27 cellular contexts compared by ENCODE assay signal in the genomic region with DNA sequence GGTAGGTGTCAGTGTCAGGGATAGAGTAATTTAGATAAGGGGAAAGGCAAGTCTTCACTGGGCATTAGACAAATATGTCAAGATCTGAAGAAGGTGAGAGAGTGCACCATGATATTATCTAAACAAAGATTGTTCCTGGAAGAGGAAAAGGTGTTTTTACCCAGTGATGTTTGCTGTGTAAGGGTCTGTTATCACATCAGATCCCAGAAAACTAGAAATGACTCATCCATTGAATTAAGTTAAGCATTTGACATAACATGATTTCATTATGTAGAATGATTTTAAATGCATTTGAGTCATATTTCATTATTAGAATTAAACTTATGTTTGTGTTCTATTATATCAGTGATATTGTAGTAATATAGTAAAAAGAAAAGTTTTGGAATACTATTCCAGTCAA.
"Had no signal": no experiment of that assay in that cellular context is flagged by ENCODE, and none has a peak within 500 bp of the region (broad histone marks: within the 10 kb centered on the region; RNA-seq: fewer than 3 reads in every experiment).

No MANE protein-coding gene starts in this region.

- H3K27me3 ChIP-seq: breast epithelium, MG63, Peyer's patch, SJSA1 had no signal

- H3K4me1 ChIP-seq: breast epithelium, Peyer's patch, SJSA1 had no signal

- H3K9ac ChIP-seq: KMS-11 had no signal

- H3K36me3 ChIP-seq: breast epithelium, MG63, Peyer's patch, SJSA1 had no signal

- H3K4me2 ChIP-seq: KMS-11 had no signal

- H3K9me3 ChIP-seq: breast epithelium, MG63, Peyer's patch, SJSA1 had no signal

- DNase-seq: activated B cell treated with CpG ODN at 0.5 μM for 24 hours; activated CD4-positive, alpha-beta T cell treated with anti-CD3 and anti-CD28 coated beads for 1 hour; activated CD4-positive, alpha-beta T cell treated with anti-CD3 and anti-CD28 coated beads, Interleukin-2, amount 10 ng/mL, durations not matched to agents 24 days and 14 days; activated CD4-positive, alpha-beta T cell treated with anti-CD3 and anti-CD28 coated beads, Interleukin-2, amount 50 U/mL, for 48 hours; activated CD8-positive, alpha-beta memory T cell treated with anti-CD3 and anti-CD28 coated beads, Interleukin-2, amount 10 ng/mL, durations not matched to agents 7 days and 5 days; activated effector memory CD4-positive, alpha-beta T cell treated with Interleukin-2 at 50 U/mL for 16 hours; activated naive CD4-positive, alpha-beta T cell; activated T-cell treated with anti-CD3 and anti-CD28 coated beads, Interleukin-2, amount 50 U/mL, for 24 hours; aorta; central memory CD4-positive, alpha-beta T cell; MG63; MV-4-11; NCI-H1092 treated with DMSO at 0.1 percent for 48 hours; NCI-H1417 treated with DMSO at 0.1 percent for 48 hours; NCI-H1694; NCI-H2029 treated with DMSO at 0.1 percent for 48 hours; NCI-H69; NK-92 treated with Interleukin-12 subunit alpha and Interleukin-12 subunit beta, amount 100 ng/mL, for 24 hours; OCI-M1; Peyer's patch; SHP77; T-cell; T-helper 2 cell; T1000 had no signal

- ATAC-seq: activated CD8-positive, alpha-beta memory T cell treated with anti-CD3 and anti-CD28 coated beads, Interleukin-2, amount 10 ng/mL, durations not matched to agents 7 days and 5 days; T-cell had no signal

- H3K27ac ChIP-seq: breast epithelium, KMS-11, Peyer's patch, SJSA1 had no signal

- H3K4me3 ChIP-seq: breast epithelium, MG63, Peyer's patch, SJSA1 had no signal
